Comparison of ENCODE assay signal across 30 cellular contexts in the genomic region with DNA sequence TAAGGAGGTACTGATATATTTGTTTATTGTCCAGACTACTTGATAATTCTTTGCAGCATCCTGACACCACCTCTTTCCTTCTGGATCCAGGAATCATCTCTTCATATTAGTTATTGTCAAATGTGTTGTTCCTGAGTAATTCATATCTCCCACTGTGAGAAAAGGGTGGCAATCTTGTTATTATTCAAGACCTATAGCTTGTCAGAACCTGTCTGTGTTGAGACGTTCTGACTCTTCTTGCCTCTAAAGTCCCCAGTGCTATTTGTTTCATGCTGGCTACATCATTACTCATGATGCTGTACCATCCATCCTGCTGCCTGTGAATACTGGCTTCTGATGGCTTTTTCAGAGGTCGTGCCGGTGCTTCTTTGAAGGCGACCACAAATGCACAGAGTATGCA.
"Had no signal": no experiment of that assay in that cellular context is flagged by ENCODE, and none has a peak within 500 bp of the region (broad histone marks: within the 10 kb centered on the region; RNA-seq: fewer than 3 reads in every experiment).

No MANE protein-coding gene starts in this region.

- H2AFZ ChIP-seq: neural progenitor cell had no signal

- DNase-seq: cerebellar nuclear complex; cortex of kidney; effector memory CD8-positive, alpha-beta T cell; foreskin fibroblast; glutamatergic neuron; heart right ventricle; hippocampal formation; kidney glomerular epithelial cell; mesenchymal stem cell; mucosa of descending colon; naive B cell; occipital lobe; ovary; retina; right lobe of liver; small intestine; stimulated activated CD4-positive, alpha-beta T cell treated with anti-CD3 and anti-CD28 coated beads, Interleukin-15, amount 100 ng/mL, for 24 hours; stimulated activated CD4-positive, alpha-beta T cell treated with anti-CD3 and anti-CD28 coated beads, Interleukin-2, amount 100 ng/mL, for 48 hours; stimulated activated naive B cell treated with anti-CD40 and anti-IgM and Interleukin-4, amounts not matched to agents 10 μg/mL and 1 μg/mL and 100 μg/mL, for 72 hours; upper lobe of right lung; uterus had no signal

- H3K9me3 ChIP-seq: heart right ventricle, mucosa of descending colon, ovary, right lobe of liver, thoracic aorta, tibial nerve, upper lobe of right lung, uterus had no signal

- H3K27me3 ChIP-seq: heart right ventricle, neural progenitor cell, ovary, right lobe of liver, tibial nerve, upper lobe of right lung, uterus had no signal

- H3K9ac ChIP-seq: neural progenitor cell had no signal

- FAIRE-seq: endometrium, islet of Langerhans, small intestine had no signal

- ATAC-seq: effector memory CD8-positive, alpha-beta T cell; esophagus mucosa; heart right ventricle; left lobe of liver; mucosa of descending colon; natural killer cell treated with Interleukin-12 subunit alpha and Interleukin-12 subunit beta and Interleukin-15 and Interleukin-18, amount 100 ng/mL, for 72 hours; stimulated activated naive B cell treated with anti-CD40 and anti-IgM and Interleukin-4, amounts not matched to agents 10 μg/mL and 1 μg/mL and 100 μg/mL, for 72 hours; upper lobe of right lung had no signal

- H3K4me2 ChIP-seq: neural progenitor cell had no signal

- H3K4me3 ChIP-seq: heart right ventricle, lung, mucosa of descending colon, neural progenitor cell, ovary, right lobe of liver, thoracic aorta, tibial nerve, upper lobe of right lung, uterus had no signal

- H3K4me1 ChIP-seq: neural progenitor cell, right lobe of liver, tibial nerve, upper lobe of right lung, uterus had no signal

- H3K36me3 ChIP-seq: heart right ventricle, neural progenitor cell, ovary, right lobe of liver, thoracic aorta, tibial nerve, upper lobe of right lung, uterus had no signal

- H3K27ac ChIP-seq: heart right ventricle, neural progenitor cell, ovary, right lobe of liver, thoracic aorta, tibial nerve, upper lobe of right lung, uterus had no signal
